Comparison of ENCODE assay signal across 16 cellular contexts in genomic region chr4:1686440-1687036, GRCh38. TPM values are rescaled to one million over a fixed set of nuclear protein-coding genes. Genes with fewer than 3 reads are reported as not detected.
A peak's percentile ranks its signal among the peaks of the same experiment; 100 is the strongest.
DNase-seq lines count a peak whose midpoint lies in the region; ATAC-seq, FAIRE-seq and TF ChIP-seq lines count a peak whose summit lies in the region.
"Had no signal": no experiment of that assay in that cellular context is flagged by ENCODE, and none has a peak within 500 bp of the region (broad histone marks: within the 10 kb centered on the region; RNA-seq: fewer than 3 reads in every experiment).

No MANE protein-coding gene starts in this region.

- TF ChIP-seq POLR2A in GM12892 (IDR thresholded peaks at IDR 0.05; ENCODE audit: low read depth, low read length): no peak

- H3K9me3 Mint-ChIP-seq in CD4-positive, alpha-beta T cell: no peaks in the 10 kb centered on the region
- no peaks in the 10 kb centered on the region for H3K9me3 Mint-ChIP-seq in activated CD8-positive, alpha-beta T cell treated with anti-CD3 and anti-CD28 coated beads, Interleukin-2, amount 10 ng/mL, durations not matched to agents 7 days and 5 days (ENCODE audit: insufficient read depth)
- H3K9me3 Mint-ChIP-seq in naive thymus-derived CD8-positive, alpha-beta T cell: no peaks in the 10 kb centered on the region
- no peaks in the 10 kb centered on the region for H3K9me3 Mint-ChIP-seq in stimulated activated memory B cell treated with anti-CD40 and anti-IgM and Interleukin-4, amounts not matched to agents 10 μg/mL and 1 μg/mL and 100 μg/mL, for 72 hours

- intact Hi-C loops in CD4-positive, alpha-beta T cell (cut with DNase I, micrococcal nuclease): loop anchor here in 1 of 2 experiments (10.0 kb wide), 2 partner anchors 168 to 848 kb away; partner anchors contain the start of genes FAM193A and LETM1

- no peak overlapping the region for H3K27ac ChIP-seq in CD4-positive, alpha-beta T cell (ENCODE audit: low read depth, low read length)
- H3K27ac ChIP-seq: esophagus squamous epithelium, HL-60, KMS-11, thoracic aorta had no signal

- no peaks in the 10 kb centered on the region for H3K27me3 ChIP-seq in CD4-positive, alpha-beta T cell (ENCODE audit: control insufficient read depth, insufficient read depth, low read length)
- peaks cover 15% of the 10 kb centered on the region for H3K27me3 ChIP-seq in H7 (ENCODE audit: control insufficient read depth, insufficient read depth, low read length)
- H3K27me3 ChIP-seq: esophagus squamous epithelium had no signal

- CTCF ChIA-PET in CD4-positive, alpha-beta T cell (lab: Charles Lee): interaction anchor here (1.0 kb wide), 1 partner anchor 127 kb away, joined by 3 read pairs; no protein-coding TSS in a partner anchor
- CTCF ChIA-PET in activated CD8-positive, alpha-beta T cell treated with anti-CD3 and anti-CD28 coated beads, Interleukin-2, amount 10 ng/mL, durations not matched to agents 7 days and 5 days (lab: Charles Lee): no interaction called here

- H3K4me3 Mint-ChIP-seq in CD4-positive, alpha-beta T cell: peak overlapping the region; percentile 67
- H3K4me3 Mint-ChIP-seq in activated CD8-positive, alpha-beta T cell treated with anti-CD3 and anti-CD28 coated beads, Interleukin-2, amount 10 ng/mL, durations not matched to agents 7 days and 5 days: peak overlapping the region; percentile 23
- H3K4me3 Mint-ChIP-seq in naive thymus-derived CD8-positive, alpha-beta T cell: peak overlapping the region in 7 of 10 donors; percentile 19 to 78 (median 57)
- H3K4me3 Mint-ChIP-seq in stimulated activated memory B cell treated with anti-CD40 and anti-IgM and Interleukin-4, amounts not matched to agents 10 μg/mL and 1 μg/mL and 100 μg/mL, for 72 hours: no peak overlapping the region

- TF ChIP-seq CTCF in CD4-positive, alpha-beta T cell (IDR thresholded peaks at IDR 0.05): no peak

- no peaks in the 10 kb centered on the region for H3K9me3 ChIP-seq in CD4-positive, alpha-beta T cell (ENCODE audit: control insufficient read depth, low read length)
- H3K9me3 ChIP-seq: esophagus squamous epithelium, thoracic aorta had no signal

- POLR2A ChIA-PET in CD4-positive, alpha-beta T cell (lab: Charles Lee): no interaction called here
- POLR2A ChIA-PET in activated CD8-positive, alpha-beta T cell treated with anti-CD3 and anti-CD28 coated beads, Interleukin-2, amount 10 ng/mL, durations not matched to agents 7 days and 5 days (lab: Charles Lee): no interaction called here
- POLR2A ChIA-PET in naive thymus-derived CD8-positive, alpha-beta T cell (lab: Charles Lee): interaction anchor here (0.7 to 1.0 kb wide), 2 partner anchors 37 to 599 kb away, joined by 3 to 6 read pairs; no protein-coding TSS in a partner anchor

- no peak overlapping the region for H3K4me3 ChIP-seq in H7 (ENCODE audit: insufficient read depth, low read depth, low read length)
- H3K4me3 ChIP-seq: esophagus squamous epithelium, thoracic aorta had no signal

- H3K27me3 Mint-ChIP-seq in CD4-positive, alpha-beta T cell: no peaks in the 10 kb centered on the region
- H3K27me3 Mint-ChIP-seq in activated CD8-positive, alpha-beta T cell treated with anti-CD3 and anti-CD28 coated beads, Interleukin-2, amount 10 ng/mL, durations not matched to agents 7 days and 5 days (ENCODE audit: low read depth): peaks cover 3% of the 10 kb centered on the region
- no peaks in the 10 kb centered on the region for H3K27me3 Mint-ChIP-seq in naive thymus-derived CD8-positive, alpha-beta T cell
- H3K27me3 Mint-ChIP-seq in stimulated activated memory B cell treated with anti-CD40 and anti-IgM and Interleukin-4, amounts not matched to agents 10 μg/mL and 1 μg/mL and 100 μg/mL, for 72 hours: no peaks in the 10 kb centered on the region

- peaks cover 13% of the 10 kb centered on the region for H3K36me3 Mint-ChIP-seq in CD4-positive, alpha-beta T cell (ENCODE audit: low read depth)
- peaks cover 19% of the 10 kb centered on the region for H3K36me3 Mint-ChIP-seq in activated CD8-positive, alpha-beta T cell treated with anti-CD3 and anti-CD28 coated beads, Interleukin-2, amount 10 ng/mL, durations not matched to agents 7 days and 5 days (ENCODE audit: low read depth)
- H3K36me3 Mint-ChIP-seq in naive thymus-derived CD8-positive, alpha-beta T cell: peaks cover 0 to 10% (median 0%) of the 10 kb centered on the region in 3 donors
- peaks cover 19% of the 10 kb centered on the region for H3K36me3 Mint-ChIP-seq in stimulated activated memory B cell treated with anti-CD40 and anti-IgM and Interleukin-4, amounts not matched to agents 10 μg/mL and 1 μg/mL and 100 μg/mL, for 72 hours

- DNase-seq in CD4-positive, alpha-beta T cell: no peak
- peak; percentile 40 for DNase-seq in H7
- no peak for DNase-seq in activated CD8-positive, alpha-beta T cell treated with anti-CD3 and anti-CD28 coated beads, Interleukin-2, amount 10 ng/mL, durations not matched to agents 7 days and 5 days
- no peak for DNase-seq in naive thymus-derived CD8-positive, alpha-beta T cell
- DNase-seq in GM12892 (ENCODE audit: insufficient read length): no peak
- no peak for DNase-seq in T-helper 2 cell
- DNase-seq: C1 segment of cervical spinal cord; esophagus squamous epithelium; NCI-H1105; NCI-H2171; nucleus accumbens; stimulated activated CD4-positive, alpha-beta T cell treated with anti-CD3 and anti-CD28 coated beads, Interleukin-4, amount 100 ng/mL, for 1 hour had no signal

- FAIRE-seq in GM12892 (lab: Jason Lieb, UNC): no peak

- H3K36me3 ChIP-seq in H7 (replicated peaks; ENCODE audit: control insufficient read depth, insufficient read depth, low read length): peaks cover 1% of the 10 kb centered on the region

- ATAC-seq in CD4-positive, alpha-beta T cell (ENCODE audit: poor library complexity): no peak
- no peak for ATAC-seq in activated CD8-positive, alpha-beta T cell treated with anti-CD3 and anti-CD28 coated beads, Interleukin-2, amount 10 ng/mL, durations not matched to agents 7 days and 5 days
- no peak for ATAC-seq in naive thymus-derived CD8-positive, alpha-beta T cell
- no peak for ATAC-seq in stimulated activated memory B cell treated with anti-CD40 and anti-IgM and Interleukin-4, amounts not matched to agents 10 μg/mL and 1 μg/mL and 100 μg/mL, for 72 hours

- H3K27ac Mint-ChIP-seq in CD4-positive, alpha-beta T cell: no peak overlapping the region
- H3K27ac Mint-ChIP-seq in activated CD8-positive, alpha-beta T cell treated with anti-CD3 and anti-CD28 coated beads, Interleukin-2, amount 10 ng/mL, durations not matched to agents 7 days and 5 days: no peak overlapping the region
- H3K27ac Mint-ChIP-seq in naive thymus-derived CD8-positive, alpha-beta T cell: peak overlapping the region in 6 of 10 donors; percentile 31 to 77 (median 56)
- H3K27ac Mint-ChIP-seq in stimulated activated memory B cell treated with anti-CD40 and anti-IgM and Interleukin-4, amounts not matched to agents 10 μg/mL and 1 μg/mL and 100 μg/mL, for 72 hours: no peak overlapping the region

- H3K4me1 Mint-ChIP-seq in CD4-positive, alpha-beta T cell (ENCODE audit: low read depth): peaks cover 13% of the 10 kb centered on the region
- peaks cover 12% of the 10 kb centered on the region for H3K4me1 Mint-ChIP-seq in activated CD8-positive, alpha-beta T cell treated with anti-CD3 and anti-CD28 coated beads, Interleukin-2, amount 10 ng/mL, durations not matched to agents 7 days and 5 days (ENCODE audit: low read depth)
- peaks cover 6 to 10% (median 10%) of the 10 kb centered on the region in 4 donors for H3K4me1 Mint-ChIP-seq in naive thymus-derived CD8-positive, alpha-beta T cell
- peaks cover 10% of the 10 kb centered on the region for H3K4me1 Mint-ChIP-seq in stimulated activated memory B cell treated with anti-CD40 and anti-IgM and Interleukin-4, amounts not matched to agents 10 μg/mL and 1 μg/mL and 100 μg/mL, for 72 hours

RNA-seq across cellular contexts. Expression of gene FAM53A, which starts 2.4 kb away (rescaled TPM):
- total RNA-seq in CD4-positive, alpha-beta T cell: 1 to 10 TPM in 1 of 2 experiments, under 1 TPM in 1; 0.93 to 2.4 TPM
- total RNA-seq in H7 (2014; rRNA removed; shearing (Covaris generic)): 7.4 and 24.5 TPM in 2 replicates
- under 1 TPM; 0.45 to 0.91 TPM for total RNA-seq in activated CD8-positive, alpha-beta T cell treated with anti-CD3 and anti-CD28 coated beads, Interleukin-2, amount 10 ng/mL, durations not matched to agents 7 days and 5 days
- total RNA-seq in naive thymus-derived CD8-positive, alpha-beta T cell: 1 to 10 TPM; 1.1 to 1.3 TPM
- 1 to 10 TPM in 2 of 3 donors, under 1 TPM in 1; 0.64 to 1.7 (median 1.2) TPM for polyA plus RNA-seq in naive thymus-derived CD8-positive, alpha-beta T cell
- 0.53 TPM for polyA plus RNA-seq in GM12892 (2012; ENCODE audit: missing spikeins)

RNA-seq across cellular contexts. Expression of gene SLBP, which starts 25.6 kb away (rescaled TPM):
- 10 to 100 TPM; 45.8 to 47.6 TPM for total RNA-seq in CD4-positive, alpha-beta T cell
- total RNA-seq in H7 (2014; rRNA removed; shearing (Covaris generic)): 75.3 and 82.2 TPM in 2 replicates
- total RNA-seq in activated CD8-positive, alpha-beta T cell treated with anti-CD3 and anti-CD28 coated beads, Interleukin-2, amount 10 ng/mL, durations not matched to agents 7 days and 5 days: 100 to 1,000 TPM; 132 to 136 TPM
- 10 to 100 TPM; 32.5 to 33.9 TPM for total RNA-seq in naive thymus-derived CD8-positive, alpha-beta T cell
- polyA plus RNA-seq in naive thymus-derived CD8-positive, alpha-beta T cell: 10 to 100 TPM; 42.6 to 49.3 (median 46.6) TPM
- polyA plus RNA-seq in GM12892 (2012; ENCODE audit: missing spikeins): 122 TPM

RNA-seq across cellular contexts. Expression of gene TMEM129, which starts 34.6 kb away (rescaled TPM):
- 10 to 100 TPM; 17.2 to 17.6 TPM for total RNA-seq in CD4-positive, alpha-beta T cell
- 69.7 and 86.0 TPM in 2 replicates for total RNA-seq in H7 (2014; rRNA removed; shearing (Covaris generic))
- total RNA-seq in activated CD8-positive, alpha-beta T cell treated with anti-CD3 and anti-CD28 coated beads, Interleukin-2, amount 10 ng/mL, durations not matched to agents 7 days and 5 days: 10 to 100 TPM; 21.9 to 22.4 TPM
- 10 to 100 TPM; 34.0 to 35.2 TPM for total RNA-seq in naive thymus-derived CD8-positive, alpha-beta T cell
- 10 to 100 TPM; 26.9 to 41.7 (median 28.4) TPM for polyA plus RNA-seq in naive thymus-derived CD8-positive, alpha-beta T cell
- polyA plus RNA-seq in GM12892 (2012; ENCODE audit: missing spikeins): 7.7 TPM

RNA-seq across cellular contexts. Expression of gene TACC3, which starts 34.8 kb away (rescaled TPM):
- 100 to 1,000 TPM; 123 TPM for total RNA-seq in CD4-positive, alpha-beta T cell
- total RNA-seq in H7 (2014; rRNA removed; shearing (Covaris generic)): 54.0 and 69.0 TPM in 2 replicates
- total RNA-seq in activated CD8-positive, alpha-beta T cell treated with anti-CD3 and anti-CD28 coated beads, Interleukin-2, amount 10 ng/mL, durations not matched to agents 7 days and 5 days: 100 to 1,000 TPM; 284 to 311 TPM
- total RNA-seq in naive thymus-derived CD8-positive, alpha-beta T cell: 100 to 1,000 TPM; 145 to 150 TPM
- polyA plus RNA-seq in naive thymus-derived CD8-positive, alpha-beta T cell: 10 to 100 TPM; 38.7 to 91.6 (median 61.2) TPM
- 40.1 TPM for polyA plus RNA-seq in GM12892 (2012; ENCODE audit: missing spikeins)

Comparison
In these comparisons a context has a peak if more than half of its experiments do, and no peak if none do; other contexts are left out.
1. H3K27ac Mint-ChIP-seq: peak in naive thymus-derived CD8-positive, alpha-beta T cell (6 of 10); none in CD4-positive, alpha-beta T cell (single experiment), activated CD8-positive, alpha-beta T cell treated with anti-CD3 and anti-CD28 coated beads, Interleukin-2, amount 10 ng/mL, durations not matched to agents 7 days and 5 days (single experiment) and stimulated activated memory B cell treated with anti-CD40 and anti-IgM and Interleukin-4, amounts not matched to agents 10 μg/mL and 1 μg/mL and 100 μg/mL, for 72 hours (single experiment).